In genomic region chr4:89253935-89254334, GRCh38 we compare ENCODE assay signal across 21 cellular contexts.
"Had no signal": no experiment of that assay in that cellular context is flagged by ENCODE, and none has a peak within 500 bp of the region (broad histone marks: within the 10 kb centered on the region; RNA-seq: fewer than 3 reads in every experiment).

No MANE protein-coding gene starts in this region.

- DNase-seq: activated CD4-positive, CD25-positive, alpha-beta regulatory T cell; activated CD8-positive, alpha-beta memory T cell treated with anti-CD3 and anti-CD28 coated beads, Interleukin-2, amount 10 ng/mL, durations not matched to agents 7 days and 5 days; activated naive CD8-positive, alpha-beta T cell treated with anti-CD3 and anti-CD28 coated beads, Interleukin-2, amount 10 ng/mL, durations not matched to agents 7 days and 5 days; activated T-cell treated with anti-CD3 and anti-CD28 coated beads, Interleukin-2, amount 50 U/mL, for 4 hours; anterior cingulate cortex; brain microvascular endothelial cell; cortex of kidney; effector CD8-positive, alpha-beta T cell; foreskin fibroblast; head of caudate nucleus; left cardiac atrium; posterior cingulate gyrus; retina; SK-N-SH; stimulated activated CD4-positive, alpha-beta T cell treated with anti-CD3 and anti-CD28 coated beads, Interleukin-2, amount 100 ng/mL, for 48 hours; stimulated activated naive B cell treated with anti-CD40 and anti-IgM and Interleukin-4, amounts not matched to agents 10 μg/mL and 1 μg/mL and 100 μg/mL, for 72 hours; substantia nigra had no signal

- H3K4me1 Mint-ChIP-seq: mesothelial cell of epicardium had no signal

- H3K27me3 Mint-ChIP-seq: activated CD8-positive, alpha-beta memory T cell treated with anti-CD3 and anti-CD28 coated beads, Interleukin-2, amount 10 ng/mL, durations not matched to agents 7 days and 5 days; activated naive CD8-positive, alpha-beta T cell treated with anti-CD3 and anti-CD28 coated beads, Interleukin-2, amount 10 ng/mL, durations not matched to agents 7 days and 5 days; central memory CD8-positive, alpha-beta T cell had no signal

- H3K27me3 ChIP-seq: brain microvascular endothelial cell, tibial nerve had no signal

- H3K9me3 Mint-ChIP-seq: activated naive CD8-positive, alpha-beta T cell treated with anti-CD3 and anti-CD28 coated beads, Interleukin-2, amount 10 ng/mL, durations not matched to agents 7 days and 5 days; central memory CD8-positive, alpha-beta T cell; stimulated activated naive B cell treated with anti-CD40 and anti-IgM and Interleukin-4, amounts not matched to agents 10 μg/mL and 1 μg/mL and 100 μg/mL, for 72 hours had no signal

- H3K9me2 ChIP-seq: SK-N-SH had no signal

- H3K9ac ChIP-seq: SK-N-SH had no signal

- H3K27ac ChIP-seq: brain microvascular endothelial cell, tibial nerve had no signal

- H3K27ac Mint-ChIP-seq: activated CD8-positive, alpha-beta memory T cell treated with anti-CD3 and anti-CD28 coated beads, Interleukin-2, amount 10 ng/mL, durations not matched to agents 7 days and 5 days; activated naive CD8-positive, alpha-beta T cell treated with anti-CD3 and anti-CD28 coated beads, Interleukin-2, amount 10 ng/mL, durations not matched to agents 7 days and 5 days; mesothelial cell of epicardium; stimulated activated naive B cell treated with anti-CD40 and anti-IgM and Interleukin-4, amounts not matched to agents 10 μg/mL and 1 μg/mL and 100 μg/mL, for 72 hours had no signal

- H3K4me1 ChIP-seq: tibial nerve had no signal

- H3K36me3 ChIP-seq: brain microvascular endothelial cell, tibial nerve had no signal

- H3K36me3 Mint-ChIP-seq: mesothelial cell of epicardium; stimulated activated naive B cell treated with anti-CD40 and anti-IgM and Interleukin-4, amounts not matched to agents 10 μg/mL and 1 μg/mL and 100 μg/mL, for 72 hours had no signal

- H3K4me2 ChIP-seq: SK-N-SH had no signal

- H3K4me3 Mint-ChIP-seq: activated CD8-positive, alpha-beta memory T cell treated with anti-CD3 and anti-CD28 coated beads, Interleukin-2, amount 10 ng/mL, durations not matched to agents 7 days and 5 days; activated naive CD8-positive, alpha-beta T cell treated with anti-CD3 and anti-CD28 coated beads, Interleukin-2, amount 10 ng/mL, durations not matched to agents 7 days and 5 days; activated T-cell treated with anti-CD3 and anti-CD28 coated beads, Interleukin-2, amount 50 U/mL, for 4 hours; central memory CD8-positive, alpha-beta T cell; mesothelial cell of epicardium; stimulated activated naive B cell treated with anti-CD40 and anti-IgM and Interleukin-4, amounts not matched to agents 10 μg/mL and 1 μg/mL and 100 μg/mL, for 72 hours had no signal

- H3K9me3 ChIP-seq: SK-N-SH, tibial nerve had no signal

- H3K4me3 ChIP-seq: lung, tibial nerve had no signal

- ATAC-seq: activated CD8-positive, alpha-beta memory T cell treated with anti-CD3 and anti-CD28 coated beads, Interleukin-2, amount 10 ng/mL, durations not matched to agents 7 days and 5 days; activated T-cell treated with anti-CD3 and anti-CD28 coated beads, Interleukin-2, amount 50 U/mL, for 4 hours; left cardiac atrium; stimulated activated naive B cell treated with anti-CD40 and anti-IgM and Interleukin-4, amounts not matched to agents 10 μg/mL and 1 μg/mL and 100 μg/mL, for 72 hours had no signal
